Comparison of ENCODE assay signal across 8 cellular contexts in genomic region chr12:89051065-89051677, GRCh38.
DNase-seq lines count a peak whose midpoint lies in the region; ATAC-seq, FAIRE-seq and TF ChIP-seq lines count a peak whose summit lies in the region.

No MANE protein-coding gene starts in this region.

- DNase-seq in D721Med (ENCODE audit: insufficient read length, low spot score) = no peak
- peak; percentile 69 for DNase-seq in NCI-H69 (lab: John Stamatoyannopoulos, UW)
- DNase-seq in iPS-NIHi7 (ENCODE audit: extremely low spot score) = peak; percentile 69
- DNase-seq in stromal cell of bone marrow (ENCODE audit: low read depth) = peak; percentile 63
- no peak for DNase-seq in posterior cingulate gyrus

- peak; percentile 80 for FAIRE-seq in D721Med (lab: Jason Lieb, UNC)

- peak; percentile 85 for TF ChIP-seq CTCF in D721Med (IDR thresholded peaks at IDR 0.05; ENCODE audit: insufficient read depth, missing control alignments)
- peak; percentile 95 to 96 for TF ChIP-seq CTCF in brain (conservative IDR thresholded peaks at IDR 0.05)

- no peak overlapping the region for H3K27ac Mint-ChIP-seq in brain

- peaks cover 3% of the 10 kb centered on the region for H3K4me1 Mint-ChIP-seq in brain

- peaks cover 0 to 10% (median 3%) of the 10 kb centered on the region in 5 experiments for H3K9me3 Mint-ChIP-seq in brain

- peaks cover 6% of the 10 kb centered on the region for H3K27me3 Mint-ChIP-seq in brain

- intact Hi-C loops in posterior cingulate gyrus (cut with DNase I) = loop anchor here (1.0 to 10.0 kb wide), 2 partner anchors 304 to 410 kb away; partner anchors contain the start of gene DUSP6

- peaks cover 4% of the 10 kb centered on the region for H3K36me3 Mint-ChIP-seq in brain

- peak; percentile 74 for ATAC-seq in GM19035 (IDR thresholded peaks at IDR 0.05; ENCODE audit: unreplicated experiment)
- peak; percentile 70 for ATAC-seq in HG03457 (IDR thresholded peaks at IDR 0.05; ENCODE audit: unreplicated experiment)

- no peak overlapping the region for H3K4me3 Mint-ChIP-seq in brain

Comparison
In these comparisons a context has a peak if more than half of its experiments do, and no peak if none do; other contexts are left out.
1. DNase-seq: peak in NCI-H69 (single experiment), iPS-NIHi7 (single experiment) and stromal cell of bone marrow (single experiment); none in D721Med (single experiment) and posterior cingulate gyrus (0 of 10).